ENCODE assay signal across 17 cellular contexts in genomic region chr15:62850318-62850717, GRCh38.
DNase-seq lines count a peak whose midpoint lies in the region; ATAC-seq, FAIRE-seq and TF ChIP-seq lines count a peak whose summit lies in the region.
"Had no signal": no experiment of that assay in that cellular context is flagged by ENCODE, and none has a peak within 500 bp of the region (broad histone marks: within the 10 kb centered on the region; RNA-seq: fewer than 3 reads in every experiment).

No MANE protein-coding gene starts in this region.

- H3K4me1 ChIP-seq in endothelial cell of umbilical vein (ENCODE audit: control insufficient read depth, extremely low read depth, insufficient read depth, low read length) (peaks cover 29% of the 10 kb centered on the region), osteoblast (ENCODE audit: insufficient read depth, low read length) (peaks cover 52% of the 10 kb centered on the region)

- H4K20me1 ChIP-seq in endothelial cell of umbilical vein (replicated peaks; ENCODE audit: control insufficient read depth, extremely low read depth, insufficient read depth, low read length) (no peaks in the 10 kb centered on the region), osteoblast (ENCODE audit: insufficient read depth, low read length) (no peaks in the 10 kb centered on the region)

- peak overlapping the region; percentile 14 for H3K27ac ChIP-seq in endothelial cell of umbilical vein (ENCODE audit: insufficient read depth, low read depth, low read length)
- H3K27ac ChIP-seq in osteoblast (ENCODE audit: low read depth, low read length): peak overlapping the region; percentile 73
- H3K27ac ChIP-seq: epithelial cell of prostate, HL-60, WERI-Rb-1 had no signal

- no peak for FAIRE-seq in endothelial cell of umbilical vein (lab: Jason Lieb, UNC)
- FAIRE-seq: GM18507, GM19239, islet of Langerhans had no signal

- H3K9me3 ChIP-seq in endothelial cell of umbilical vein (replicated peaks; ENCODE audit: control insufficient read depth, insufficient read depth, low read length) (no peaks in the 10 kb centered on the region), osteoblast (ENCODE audit: low read depth, low read length) (no peaks in the 10 kb centered on the region)
- H3K9me3 ChIP-seq: mucosa of descending colon had no signal

- DNase-seq in Daoy (ENCODE audit: low read depth) (peak; percentile 33), M059J (ENCODE audit: low read depth) (peak; percentile 63), endothelial cell of umbilical vein (ENCODE audit: low read depth, low spot score) (no peak), osteoblast (ENCODE audit: insufficient read length, low spot score, missing footprints) (no peak), NCI-H1105 (lab: John Stamatoyannopoulos, UW) (no peak)
- no peak for DNase-seq in activated CD8-positive, alpha-beta memory T cell treated with anti-CD3 and anti-CD28 coated beads, Interleukin-2, amount 50 U/mL, for 48 hours
- DNase-seq: AML-193, mucosa of descending colon, NCI-H1694, WERI-Rb-1 had no signal

- no peak overlapping the region for H3K9ac ChIP-seq in endothelial cell of umbilical vein (replicated peaks; ENCODE audit: extremely low read depth, insufficient read depth, low read length)

- CTCF ChIA-PET in endothelial cell of umbilical vein (lab: Charles Lee): interaction anchor here (0.8 to 2.0 kb wide), 5 partner anchors 40 to 197 kb away, joined by 3 to 13 read pairs (median 5); partner anchors contain the start of gene TPM1

- BruUV-seq in endothelial cell of umbilical vein (replicated peaks; lab: Mats Ljungman, UMichigan): TSS peak; percentile 78

- TF ChIP-seq POLR2A in endothelial cell of umbilical vein (IDR thresholded peaks at IDR 0.05; ENCODE audit: low read depth, low read length): no peak

- no peaks in the 10 kb centered on the region for H3K9me1 ChIP-seq in endothelial cell of umbilical vein (replicated peaks; ENCODE audit: control insufficient read depth, extremely low read depth, insufficient read depth, low read length)

- H2AFZ ChIP-seq in endothelial cell of umbilical vein (ENCODE audit: low read depth, low read length): no peak overlapping the region
- no peak overlapping the region for H2AFZ ChIP-seq in osteoblast (ENCODE audit: low read length)

- H3K27me3 ChIP-seq in endothelial cell of umbilical vein (ENCODE audit: control insufficient read depth in 2 of 2, insufficient read depth in 2 of 2, low read length in 2 of 2) (no peaks in the 10 kb centered on the region), osteoblast (ENCODE audit: insufficient read depth, low read length) (no peaks in the 10 kb centered on the region)

- dilution Hi-C loops in endothelial cell of umbilical vein (cut with MboI; ENCODE audit: extremely low pct_ligation_motif_present, low sequenced_read_pairs): no loop called here

- no peak overlapping the region for H3K4me2 ChIP-seq in endothelial cell of umbilical vein (ENCODE audit: insufficient read depth, low read length)
- peak overlapping the region; percentile 52 for H3K4me2 ChIP-seq in osteoblast (ENCODE audit: insufficient read depth, low read length)

- intact Hi-C loops in endothelial cell of umbilical vein (cut with micrococcal nuclease): no loop called here

- H3K79me2 ChIP-seq in endothelial cell of umbilical vein (ENCODE audit: control insufficient read depth, insufficient read depth, low read length) (no peaks in the 10 kb centered on the region), osteoblast (ENCODE audit: insufficient read depth, low read length) (no peaks in the 10 kb centered on the region)

- POLR2A ChIA-PET in endothelial cell of umbilical vein (lab: Charles Lee): interaction anchor here (0.5 to 1.6 kb wide), 6 partner anchors 45 to 285 kb away, joined by 3 to 9 read pairs (median 5); partner anchors contain the start of gene TPM1

- H3K4me3 ChIP-seq in endothelial cell of umbilical vein (replicated peaks in 1 of 3; ENCODE audit: insufficient read depth in 1 of 3, low read depth in 1 of 3, low read length in 3 of 3): no peak overlapping the region
- no peak overlapping the region for H3K4me3 ChIP-seq in osteoblast (ENCODE audit: insufficient read depth, low read length)
- H3K4me3 ChIP-seq: mucosa of descending colon had no signal

- no peak for TF ChIP-seq CTCF in endothelial cell of umbilical vein (IDR thresholded peaks at IDR 0.05; ENCODE audit: extremely low read depth in 1 of 2, insufficient read depth in 1 of 2, low read depth in 1 of 2, low read length in 2 of 2)
- TF ChIP-seq CTCF in osteoblast (IDR thresholded peaks at IDR 0.05; ENCODE audit: extremely low read depth, low read depth, low read length): no peak

- H3K36me3 ChIP-seq in endothelial cell of umbilical vein (ENCODE audit: control insufficient read depth in 2 of 2, extremely low read depth in 1 of 2, insufficient read depth in 2 of 2, low read length in 2 of 2): no peaks in the 10 kb centered on the region
- H3K36me3 ChIP-seq in osteoblast (ENCODE audit: insufficient read depth, low read length): no peaks in the 10 kb centered on the region
- H3K36me3 ChIP-seq: WERI-Rb-1 had no signal

- ATAC-seq in HG03025 (IDR thresholded peaks at IDR 0.05; ENCODE audit: low FRiP score, unreplicated experiment) (no peak), HG02571 (IDR thresholded peaks at IDR 0.05; ENCODE audit: unreplicated experiment) (no peak)
- ATAC-seq: mucosa of descending colon had no signal

TF ChIP-seq in endothelial cell of umbilical vein, 7 proteins besides CTCF, POLR2A, EP300 and RAD21:
- no peak for TF ChIP-seq EZH2 (IDR thresholded peaks at IDR 0.05; ENCODE audit: borderline replicate concordance, low read depth, low read length, severe bottlenecking)
- no peak for TF ChIP-seq POLR2AphosphoS5 (IDR thresholded peaks at IDR 0.05; ENCODE audit: insufficient read depth, low read depth, low read length)
- TF ChIP-seq, protein P1, sequence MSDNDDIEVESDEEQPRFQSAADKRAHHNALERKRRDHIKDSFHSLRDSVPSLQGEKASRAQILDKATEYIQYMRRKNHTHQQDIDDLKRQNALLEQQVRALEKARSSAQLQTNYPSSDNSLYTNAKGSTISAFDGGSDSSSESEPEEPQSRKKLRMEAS (IDR thresholded peaks at IDR 0.05; ENCODE audit: insufficient read depth, insufficient read length): no peak
- no peak for TF ChIP-seq JUN (IDR thresholded peaks at IDR 0.05; ENCODE audit: borderline replicate concordance, insufficient read depth, insufficient read length, low read depth)
- no peak for TF ChIP-seq FOS (IDR thresholded peaks at IDR 0.05; ENCODE audit: borderline replicate concordance, insufficient read depth, low read length)
- TF ChIP-seq GATA2 (IDR thresholded peaks at IDR 0.05; ENCODE audit: insufficient read depth, insufficient read length, low read depth, low read length): no peak
- TF ChIP-seq MYC (IDR thresholded peaks at IDR 0.05; ENCODE audit: low read depth, low read length): no peak

Comparison
In these comparisons a context has a peak if more than half of its experiments do, and no peak if none do; other contexts are left out.
1. DNase-seq: peak in Daoy (single experiment) and M059J (single experiment); none in endothelial cell of umbilical vein (single experiment), osteoblast (single experiment), activated CD8-positive, alpha-beta memory T cell treated with anti-CD3 and anti-CD28 coated beads, Interleukin-2, amount 50 U/mL, for 48 hours (single experiment) and NCI-H1105 (single experiment).